In genomic region chr2:113239156-113239555, GRCh38 we compare ENCODE assay signal across 8 cellular contexts. TPM values are rescaled to one million over a fixed set of nuclear protein-coding genes. Genes with fewer than 3 reads are reported as not detected.
DNase-seq lines count a peak whose midpoint lies in the region; ATAC-seq, FAIRE-seq and TF ChIP-seq lines count a peak whose summit lies in the region.
"Not testable (repeated sequence)": the region's sequence is repeated elsewhere in the genome, so short reads cannot be mapped to it uniquely, and the experiment has no call there.
"Had no signal": no experiment of that assay in that cellular context is flagged by ENCODE, and none has a peak within 500 bp of the region (broad histone marks: within the 10 kb centered on the region; RNA-seq: fewer than 3 reads in every experiment).

No MANE protein-coding gene starts in this region.

- not testable (repeated sequence) for H3K4me3 ChIP-seq in Peyer's patch; astrocyte (ENCODE audit: insufficient read depth, low read depth, low read length); fibroblast of lung (replicated peaks in 1 of 4; ENCODE audit: control extremely low read depth in 1 of 4, insufficient read depth in 1 of 4, low read depth in 3 of 4, low read length in 4 of 4); kidney (ENCODE audit: low read length in 2 of 2); psoas muscle; suprapubic skin

- intact Hi-C loops in CD14-positive monocyte (cut with micrococcal nuclease); kidney (cut with DNase I); psoas muscle (cut with DNase I): not testable (repeated sequence)

- peak overlapping the region in 1 of 2 donors; percentile 35 for H3K4me3 Mint-ChIP-seq in CD14-positive monocyte
- H3K4me3 Mint-ChIP-seq in astrocyte (ENCODE audit: unreplicated experiment), result not testable (repeated sequence)

- H2AFZ ChIP-seq in astrocyte (ENCODE audit: low read depth, low read length); fibroblast of lung (ENCODE audit: low read length): not testable (repeated sequence)

- not testable (repeated sequence) for TF ChIP-seq CTCF in CD14-positive monocyte (IDR thresholded peaks at IDR 0.05); Peyer's patch (IDR thresholded peaks at IDR 0.05); astrocyte (IDR thresholded peaks at IDR 0.05; ENCODE audit: insufficient read depth, low read depth, low read length); fibroblast of lung (conservative IDR thresholded peaks at IDR 0.05 in 1 of 2, IDR thresholded peaks at IDR 0.05 in 1 of 2; ENCODE audit: low read depth in 1 of 2, low read length in 2 of 2); kidney (IDR thresholded peaks at IDR 0.05; ENCODE audit: borderline replicate concordance, extremely low read depth, insufficient read depth); psoas muscle (IDR thresholded peaks at IDR 0.05); suprapubic skin (IDR thresholded peaks at IDR 0.05)

- peak overlapping the region in 3 of 4 donors; percentile 53 to 84 (median 78) for H3K27ac ChIP-seq in Peyer's patch
- peak overlapping the region; percentile 94 for H3K27ac ChIP-seq in astrocyte (ENCODE audit: low read depth, low read length)
- H3K27ac ChIP-seq in fibroblast of lung (ENCODE audit: insufficient read depth, low read length), result peak overlapping the region; percentile 90
- H3K27ac ChIP-seq in kidney (ENCODE audit: low read depth in 2 of 2, low read length in 2 of 2), result peak overlapping the region; percentile 51 to 82
- H3K27ac ChIP-seq in psoas muscle, result peak overlapping the region; percentile 71
- peak overlapping the region; percentile 86 for H3K27ac ChIP-seq in suprapubic skin

- not testable (repeated sequence) for H3K4me2 ChIP-seq in astrocyte (ENCODE audit: low read length); fibroblast of lung (ENCODE audit: extremely low read depth, insufficient read depth, low read length)

- H3K9ac ChIP-seq in astrocyte (ENCODE audit: low read length); fibroblast of lung (ENCODE audit: insufficient read depth, low read length): not testable (repeated sequence)
- H3K9ac ChIP-seq in kidney (ENCODE audit: low read length in 2 of 2), result peak overlapping the region; percentile 11 to 19

- H3K36me3 ChIP-seq in Peyer's patch; astrocyte (ENCODE audit: insufficient read depth, low read length); fibroblast of lung (ENCODE audit: control insufficient read depth, insufficient read depth, low read length); psoas muscle (ENCODE audit: insufficient read depth in 1 of 2, low read depth in 1 of 2); suprapubic skin: not testable (repeated sequence)
- peaks cover 31 to 78% of the 10 kb centered on the region in 2 donors for H3K36me3 ChIP-seq in kidney (ENCODE audit: control insufficient read depth in 1 of 2, insufficient read depth in 2 of 2, low read length in 2 of 2)

- not testable (repeated sequence) for H4K20me1 ChIP-seq in astrocyte (ENCODE audit: insufficient read depth, low read length); fibroblast of lung (ENCODE audit: control insufficient read depth, extremely low read depth, insufficient read depth, low read length)

- ATAC-seq in psoas muscle, result not testable (repeated sequence)

- 94 to 96% (median 95%) methylated on average over 4 of the region's 4 CpGs for WGBS in psoas muscle, 3 donors
- 86% methylated on average over 4 of the region's 4 CpGs for WGBS in suprapubic skin

- H3K4me1 ChIP-seq in Peyer's patch, result peaks cover 0 to 24% (median 11%) of the 10 kb centered on the region in 4 donors
- peaks cover 26% of the 10 kb centered on the region for H3K4me1 ChIP-seq in astrocyte (ENCODE audit: insufficient read depth, low read length)
- H3K4me1 ChIP-seq in fibroblast of lung (ENCODE audit: control insufficient read depth, extremely low read depth, insufficient read depth, low read length), result peaks cover 21% of the 10 kb centered on the region
- H3K4me1 ChIP-seq in kidney (ENCODE audit: control insufficient read depth in 1 of 2, insufficient read depth in 1 of 2, low read depth in 1 of 2, low read length in 2 of 2), result peaks cover 32 to 40% of the 10 kb centered on the region in 2 donors
- H3K4me1 ChIP-seq in psoas muscle, result peaks cover 20% of the 10 kb centered on the region
- H3K4me1 ChIP-seq in suprapubic skin, result peaks cover 38% of the 10 kb centered on the region

- not testable (repeated sequence) for H3K27me3 ChIP-seq in Peyer's patch; astrocyte (ENCODE audit: insufficient read depth, low read length); fibroblast of lung (ENCODE audit: control insufficient read depth, insufficient read depth, low read length); psoas muscle (ENCODE audit: insufficient read depth in 3 of 3, low read length in 2 of 3); suprapubic skin

- peak overlapping the region in 4 of 7 donors; percentile 15 to 79 (median 54) for H3K27ac Mint-ChIP-seq in CD14-positive monocyte
- H3K27ac Mint-ChIP-seq in astrocyte (ENCODE audit: unreplicated experiment), result not testable (repeated sequence)

- DNase-seq in CD14-positive monocyte (ENCODE audit: low spot score); Peyer's patch; astrocyte (ENCODE audit: low read depth); fibroblast of lung (ENCODE audit: low read depth in 2 of 2); kidney; psoas muscle; suprapubic skin (ENCODE audit: low spot score in 2 of 2): not testable (repeated sequence)

- not testable (repeated sequence) for H3K27me3 Mint-ChIP-seq in CD14-positive monocyte (ENCODE audit: low read depth in 3 of 3); astrocyte (ENCODE audit: low read depth, unreplicated experiment)

- not testable (repeated sequence) for H3K9me3 ChIP-seq in Peyer's patch; astrocyte (ENCODE audit: insufficient read depth, low read depth, low read length); fibroblast of lung (ENCODE audit: control insufficient read depth, insufficient read depth, low read depth, low read length); kidney (ENCODE audit: control insufficient read depth in 1 of 2, low read length in 2 of 2); psoas muscle; suprapubic skin

- not testable (repeated sequence) for FAIRE-seq in astrocyte (lab: Jason Lieb, UNC); kidney (lab: Jason Lieb, UNC)

- H3K36me3 Mint-ChIP-seq in CD14-positive monocyte, result peaks cover 4 to 15% of the 10 kb centered on the region in 2 donors
- not testable (repeated sequence) for H3K36me3 Mint-ChIP-seq in astrocyte (ENCODE audit: low read depth, unreplicated experiment)

- TF ChIP-seq POLR2A in Peyer's patch (IDR thresholded peaks at IDR 0.05), result peak; percentile 21 to 38
- TF ChIP-seq POLR2A in suprapubic skin (IDR thresholded peaks at IDR 0.05), result not testable (repeated sequence)

- not testable (repeated sequence) for H3K9me3 Mint-ChIP-seq in CD14-positive monocyte; astrocyte (ENCODE audit: unreplicated experiment)

- H3K4me1 Mint-ChIP-seq in CD14-positive monocyte, result peaks cover 46% of the 10 kb centered on the region
- peaks cover 22% of the 10 kb centered on the region for H3K4me1 Mint-ChIP-seq in astrocyte (ENCODE audit: low read depth, unreplicated experiment)

- not testable (repeated sequence) for TF ChIP-seq EP300 in suprapubic skin (IDR thresholded peaks at IDR 0.05)

- H3K79me2 ChIP-seq in astrocyte (ENCODE audit: insufficient read depth, low read length); fibroblast of lung (ENCODE audit: control insufficient read depth, insufficient read depth, low read length): not testable (repeated sequence)

RNA-seq across cellular contexts. Expression of gene PAX8, which starts 39.6 kb away (rescaled TPM):
- polyA plus RNA-seq in CD14-positive monocyte (under 1 TPM; 0.26 to 0.36 TPM), fibroblast of lung (0.26 and 0.28 TPM in 2 replicates), kidney (ENCODE audit: insufficient read depth, low read depth, low replicate concordance) (199 TPM), psoas muscle (1 to 10 TPM in 1 of 3 donors, under 1 TPM in 2; 0.12 to 3.1 (median 0.78) TPM)
- total RNA-seq in Peyer's patch (10 to 100 TPM in 3 of 4 donors, 1 to 10 TPM in 1; 3.3 to 22.1 (median 14.2) TPM), astrocyte (0.48 and 1.2 TPM in 2 replicates), fibroblast of lung (0.50 and 0.51 TPM in 2 replicates), kidney (607 TPM), psoas muscle (under 1 TPM in 3 of 4 donors, not detected in 1; 0.19 to 0.36 (median 0.34) TPM), suprapubic skin (1 to 10 TPM; 2.3 to 7.7 (median 5.6) TPM)
- polyA plus RNA-seq in fibroblast of lung (2012), result 0.63 and 1.9 TPM in 2 replicates
- polyA minus RNA-seq in fibroblast of lung (ENCODE audit: low replicate concordance), result 0.52 and 2.3 TPM in 2 replicates
- total RNA-seq: H1 had no signal

Comparison
In these comparisons a context has a peak if more than half of its experiments do, and no peak if none do; other contexts are left out.
1. RNA of gene PAX8, which starts 39.6 kb away (total RNA-seq): 607 TPM in kidney (single experiment); 3.3 to 22.1 TPM in Peyer's patch, 2.3 to 7.7 TPM in suprapubic skin, 0.50 to 0.51 TPM in fibroblast of lung, 0.48 to 1.2 TPM in astrocyte and 0.19 to 0.36 TPM in psoas muscle; every median in the first group is over 10 times any median in the second.
2. Peak in every context shown above with its lines, with median percentiles within 50 percentile points of each other: H3K27ac ChIP-seq.